19 cellular contexts compared by ENCODE assay signal in genomic region chr16:88680554-88681083, GRCh38. TPM values are rescaled to one million over a fixed set of nuclear protein-coding genes. Genes with fewer than 3 reads are reported as not detected.
DNase-seq lines count a peak whose midpoint lies in the region; ATAC-seq, FAIRE-seq and TF ChIP-seq lines count a peak whose summit lies in the region.
"Had no signal": no experiment of that assay in that cellular context is flagged by ENCODE, and none has a peak within 500 bp of the region (broad histone marks: within the 10 kb centered on the region; RNA-seq: fewer than 3 reads in every experiment).

No MANE protein-coding gene starts in this region.

- peaks cover 25% of the 10 kb centered on the region for H3K4me1 Mint-ChIP-seq in activated CD4-positive, alpha-beta T cell treated with anti-CD3 and anti-CD28 coated beads, Interleukin-2, amount 10 ng/mL, durations not matched to agents 24 days and 14 days
- peaks cover 46% of the 10 kb centered on the region for H3K4me1 Mint-ChIP-seq in activated B cell treated with CpG ODN at 0.5 μM for 24 hours
- peaks cover 21 to 52% (median 37%) of the 10 kb centered on the region in 3 donors for H3K4me1 Mint-ChIP-seq in naive B cell

- no peaks in the 10 kb centered on the region for H3K27me3 ChIP-seq in pancreas
- no peaks in the 10 kb centered on the region for H3K27me3 ChIP-seq in MG63
- H3K27me3 ChIP-seq: gastrocnemius medialis had no signal

- no peak for DNase-seq in activated CD4-positive, alpha-beta T cell treated with anti-CD3 and anti-CD28 coated beads, Interleukin-2, amount 10 ng/mL, durations not matched to agents 24 days and 14 days
- DNase-seq in activated CD4-positive, alpha-beta T cell treated with anti-CD3 and anti-CD28 coated beads, Interleukin-2, amount 50 U/mL, for 1 hour: no peak
- DNase-seq in GM18507 (ENCODE audit: extremely low spot score, insufficient read length, low read depth): no peak
- DNase-seq in activated B cell treated with CpG ODN at 0.5 μM for 24 hours: no peak
- no peak for DNase-seq in naive B cell
- DNase-seq in pancreas: no peak
- DNase-seq in HUDEP-2 (lab: John Stamatoyannopoulos, UW; ENCODE audit: unreplicated experiment in 76 of 76): no peak
- no peak for DNase-seq in MG63
- DNase-seq: gastrocnemius medialis; NCI-H187 treated with DMSO at 0.1 percent for 48 hours; NCI-H446 treated with DMSO at 0.1 percent for 48 hours; Right ventricle myocardium superior; stimulated activated naive B cell treated with anti-CD40 and anti-IgM and Interleukin-4, amounts not matched to agents 10 μg/mL and 1 μg/mL and 100 μg/mL, for 72 hours had no signal

- H3K27ac Mint-ChIP-seq in activated CD4-positive, alpha-beta T cell treated with anti-CD3 and anti-CD28 coated beads, Interleukin-2, amount 10 ng/mL, durations not matched to agents 24 days and 14 days: peak overlapping the region; percentile 88
- peak overlapping the region; percentile 93 for H3K27ac Mint-ChIP-seq in activated B cell treated with CpG ODN at 0.5 μM for 24 hours
- peak overlapping the region in 3 of 6 donors; percentile 76 to 100 (median 92) for H3K27ac Mint-ChIP-seq in naive B cell
- H3K27ac Mint-ChIP-seq: type B pancreatic cell had no signal

- WGBS in pancreas, 2 donors: 94% methylated on average over 5 of the region's 5 CpGs

- intact Hi-C loops in activated CD4-positive, alpha-beta T cell treated with anti-CD3 and anti-CD28 coated beads, Interleukin-2, amount 10 ng/mL, durations not matched to agents 24 days and 14 days (cut with micrococcal nuclease): no loop called here
- intact Hi-C loops in activated B cell treated with CpG ODN at 0.5 μM for 24 hours (cut with micrococcal nuclease): loop anchor here (1.0 to 10.0 kb wide), 4 partner anchors 21 to 226 kb away; partner anchors contain the start of genes CTU2, CYBA, RNF166 and ZFPM1
- intact Hi-C loops in pancreas (cut with DNase I): no loop called here

- no peaks in the 10 kb centered on the region for H3K36me3 ChIP-seq in pancreas
- H3K36me3 ChIP-seq in MG63: no peaks in the 10 kb centered on the region
- H3K36me3 ChIP-seq: breast epithelium, gastrocnemius medialis had no signal

- peaks cover 4% of the 10 kb centered on the region for H3K36me3 Mint-ChIP-seq in activated CD4-positive, alpha-beta T cell treated with anti-CD3 and anti-CD28 coated beads, Interleukin-2, amount 10 ng/mL, durations not matched to agents 24 days and 14 days (ENCODE audit: low read depth)
- peaks cover 12% of the 10 kb centered on the region for H3K36me3 Mint-ChIP-seq in activated B cell treated with CpG ODN at 0.5 μM for 24 hours (ENCODE audit: low read depth)
- H3K36me3 Mint-ChIP-seq in naive B cell: no peaks in the 10 kb centered on the region
- H3K36me3 Mint-ChIP-seq: type B pancreatic cell had no signal

- no peak overlapping the region for H3K27ac ChIP-seq in pancreas
- H3K27ac ChIP-seq: breast epithelium, epithelial cell of prostate, gastrocnemius medialis had no signal

- peaks cover 0 to 5% (median 4%) of the 10 kb centered on the region in 3 donors for H3K4me1 ChIP-seq in pancreas

- peak overlapping the region; percentile 77 for H3K4me3 Mint-ChIP-seq in activated CD4-positive, alpha-beta T cell treated with anti-CD3 and anti-CD28 coated beads, Interleukin-2, amount 10 ng/mL, durations not matched to agents 24 days and 14 days
- peak overlapping the region; percentile 79 for H3K4me3 Mint-ChIP-seq in activated B cell treated with CpG ODN at 0.5 μM for 24 hours
- H3K4me3 Mint-ChIP-seq in naive B cell: peak overlapping the region in 6 of 8 donors; percentile 73 to 95 (median 88)
- H3K4me3 Mint-ChIP-seq: type B pancreatic cell had no signal

- no peak for TF ChIP-seq CTCF in activated B cell treated with CpG ODN at 0.5 μM for 24 hours (IDR thresholded peaks at IDR 0.05)
- TF ChIP-seq CTCF in pancreas (IDR thresholded peaks at IDR 0.05): no peak

- H3K9me3 Mint-ChIP-seq in activated CD4-positive, alpha-beta T cell treated with anti-CD3 and anti-CD28 coated beads, Interleukin-2, amount 10 ng/mL, durations not matched to agents 24 days and 14 days: no peaks in the 10 kb centered on the region
- H3K9me3 Mint-ChIP-seq in activated B cell treated with CpG ODN at 0.5 μM for 24 hours (no peaks in the 10 kb centered on the region), naive B cell (no peaks in the 10 kb centered on the region)
- H3K9me3 Mint-ChIP-seq: stimulated activated naive B cell treated with anti-CD40 and anti-IgM and Interleukin-4, amounts not matched to agents 10 μg/mL and 1 μg/mL and 100 μg/mL, for 72 hours; type B pancreatic cell had no signal

- POLR2A ChIA-PET in activated B cell treated with CpG ODN at 0.5 μM for 24 hours (lab: Charles Lee): interaction anchor here (0.7 to 3.8 kb wide), 8 partner anchors 17 to 158 kb away, joined by 3 to 32 read pairs (median 6); partner anchors contain the start of genes CYBA, MVD and ZC3H18

- H3K27me3 Mint-ChIP-seq in activated CD4-positive, alpha-beta T cell treated with anti-CD3 and anti-CD28 coated beads, Interleukin-2, amount 10 ng/mL, durations not matched to agents 24 days and 14 days: no peaks in the 10 kb centered on the region
- H3K27me3 Mint-ChIP-seq in activated B cell treated with CpG ODN at 0.5 μM for 24 hours: no peaks in the 10 kb centered on the region
- H3K27me3 Mint-ChIP-seq in naive B cell: no peaks in the 10 kb centered on the region
- H3K27me3 Mint-ChIP-seq: stimulated activated naive B cell treated with anti-CD40 and anti-IgM and Interleukin-4, amounts not matched to agents 10 μg/mL and 1 μg/mL and 100 μg/mL, for 72 hours had no signal

- CTCF ChIA-PET in activated B cell treated with CpG ODN at 0.5 μM for 24 hours (lab: Charles Lee): interaction anchor here (1.3 to 1.4 kb wide), 2 partner anchors 16 to 20 kb away, joined by 4 to 6 read pairs; no protein-coding TSS in a partner anchor

- FAIRE-seq in GM18507 (lab: Jason Lieb, UNC) (peak; percentile 29), pancreas (lab: Jason Lieb, UNC) (no peak)

- no peak for ATAC-seq in activated B cell treated with CpG ODN at 0.5 μM for 24 hours (ENCODE audit: low read depth)
- no peak for ATAC-seq in naive B cell (ENCODE audit: low read depth in 2 of 2)
- ATAC-seq in pancreas: no peak
- ATAC-seq: gastrocnemius medialis had no signal

- H3K9me3 ChIP-seq in pancreas (no peaks in the 10 kb centered on the region), MG63 (no peaks in the 10 kb centered on the region)
- H3K9me3 ChIP-seq: breast epithelium, gastrocnemius medialis had no signal

- no peak overlapping the region for H3K4me3 ChIP-seq in pancreas
- no peak overlapping the region for H3K4me3 ChIP-seq in MG63
- H3K4me3 ChIP-seq: breast epithelium, gastrocnemius medialis had no signal

RNA-seq across cellular contexts. Expression of gene SNAI3, which starts 5.7 kb away (rescaled TPM):
- 3.0 and 3.3 TPM in 2 replicates for total RNA-seq in activated CD4-positive, alpha-beta T cell treated with anti-CD3 and anti-CD28 coated beads, Interleukin-2, amount 10 ng/mL, durations not matched to agents 24 days and 14 days
- total RNA-seq in activated B cell treated with CpG ODN at 0.5 μM for 24 hours: 1.5 and 2.7 TPM in 2 replicates
- polyA plus RNA-seq in naive B cell (ENCODE audit: low read depth in 6 of 6): 1 to 10 TPM; 1.4 to 9.0 (median 5.9) TPM
- total RNA-seq in pancreas: 1 to 10 TPM in 1 of 6 donors, under 1 TPM in 5; 0.19 to 1.9 (median 0.69) TPM
- 1 to 10 TPM in 1 of 2 donors, under 1 TPM in 1; 0.72 to 1.2 TPM for polyA plus RNA-seq in pancreas
- not detected in 2 replicates for total RNA-seq in MG63 (2014; rRNA removed; shearing (Covaris generic); ENCODE audit: low replicate concordance)
- total RNA-seq: A172 had no signal
- polyA plus RNA-seq: BJ had no signal

RNA-seq across cellular contexts. Expression of gene MVD, which starts 17.7 kb away (rescaled TPM):
- total RNA-seq in activated CD4-positive, alpha-beta T cell treated with anti-CD3 and anti-CD28 coated beads, Interleukin-2, amount 10 ng/mL, durations not matched to agents 24 days and 14 days: 95.7 and 102 TPM in 2 replicates
- 115 and 140 TPM in 2 replicates for total RNA-seq in activated B cell treated with CpG ODN at 0.5 μM for 24 hours
- polyA plus RNA-seq in naive B cell (ENCODE audit: low read depth in 6 of 6): 10 to 100 TPM in 5 of 6 donors, 1 to 10 TPM in 1; 9.7 to 36.1 (median 18.2) TPM
- total RNA-seq in pancreas: 10 to 100 TPM; 12.7 to 20.7 (median 15.3) TPM
- 10 to 100 TPM; 41.8 to 46.6 TPM for polyA plus RNA-seq in pancreas
- total RNA-seq in MG63 (2014; rRNA removed; shearing (Covaris generic); ENCODE audit: low replicate concordance): 16.8 and 25.7 TPM in 2 replicates

RNA-seq across cellular contexts. Expression of gene RNF166, which starts 25.6 kb away (rescaled TPM):
- 47.3 and 49.7 TPM in 2 replicates for total RNA-seq in activated CD4-positive, alpha-beta T cell treated with anti-CD3 and anti-CD28 coated beads, Interleukin-2, amount 10 ng/mL, durations not matched to agents 24 days and 14 days
- total RNA-seq in activated B cell treated with CpG ODN at 0.5 μM for 24 hours (31.0 and 45.3 TPM in 2 replicates), pancreas (10 to 100 TPM in 4 of 6 donors, 1 to 10 TPM in 2; 9.7 to 18.0 (median 10.9) TPM)
- polyA plus RNA-seq in naive B cell (ENCODE audit: low read depth in 6 of 6) (10 to 100 TPM; 28.0 to 42.5 (median 33.0) TPM), pancreas (10 to 100 TPM; 23.4 to 40.9 TPM)
- 16.5 and 20.2 TPM in 2 replicates for total RNA-seq in MG63 (2014; rRNA removed; shearing (Covaris generic); ENCODE audit: low replicate concordance)

RNA-seq across cellular contexts. Expression of gene CTU2, which starts 25.7 kb away (rescaled TPM):
- total RNA-seq in activated CD4-positive, alpha-beta T cell treated with anti-CD3 and anti-CD28 coated beads, Interleukin-2, amount 10 ng/mL, durations not matched to agents 24 days and 14 days: 68.8 and 69.9 TPM in 2 replicates
- total RNA-seq in activated B cell treated with CpG ODN at 0.5 μM for 24 hours (28.8 and 36.7 TPM in 2 replicates), pancreas (10 to 100 TPM in 3 of 6 donors, 1 to 10 TPM in 3; 8.1 to 13.3 (median 10.0) TPM)
- polyA plus RNA-seq in naive B cell (ENCODE audit: low read depth in 6 of 6) (10 to 100 TPM in 5 of 6 donors, 1 to 10 TPM in 1; 9.8 to 16.8 (median 13.1) TPM), pancreas (10 to 100 TPM; 20.3 to 21.9 TPM)
- 13.6 and 16.8 TPM in 2 replicates for total RNA-seq in MG63 (2014; rRNA removed; shearing (Covaris generic); ENCODE audit: low replicate concordance)

RNA-seq across cellular contexts. Expression of gene CYBA, which starts 29.8 kb away (rescaled TPM):
- total RNA-seq in activated CD4-positive, alpha-beta T cell treated with anti-CD3 and anti-CD28 coated beads, Interleukin-2, amount 10 ng/mL, durations not matched to agents 24 days and 14 days: 222 and 228 TPM in 2 replicates
- total RNA-seq in activated B cell treated with CpG ODN at 0.5 μM for 24 hours (432 and 456 TPM in 2 replicates), pancreas (100 to 1,000 TPM in 2 of 6 donors, 10 to 100 TPM in 4; 38.0 to 135 (median 58.8) TPM)
- polyA plus RNA-seq in naive B cell (ENCODE audit: low read depth in 6 of 6) (1,000 to 10,000 TPM; 1,408 to 2,468 (median 1,616) TPM), pancreas (10 to 100 TPM; 63.3 to 85.9 TPM)
- total RNA-seq in MG63 (2014; rRNA removed; shearing (Covaris generic); ENCODE audit: low replicate concordance): 10.7 and 21.2 TPM in 2 replicates
- total RNA-seq: H4 had no signal
